ENCODE assay signal across 19 cellular contexts in genomic region chr1:111857251-111857651, GRCh38.
DNase-seq lines count a peak whose midpoint lies in the region; ATAC-seq and TF ChIP-seq lines count a peak whose summit lies in the region.
"Had no signal": no experiment of that assay in that cellular context is flagged by ENCODE, and none has a peak within 500 bp of the region (broad histone marks: within the 10 kb centered on the region; RNA-seq: fewer than 3 reads in every experiment).

No MANE protein-coding gene starts in this region.

- peaks cover 8% of the 10 kb centered on the region for H3K4me1 ChIP-seq in right cardiac atrium (ENCODE audit: control insufficient read depth, insufficient read depth, low read length)

- H3K27ac ChIP-seq in VCaP (peak overlapping the region; percentile 59), dorsolateral prefrontal cortex (peak overlapping the region in 55 of 59 donors; percentile 3 to 81 (median 62)), right cardiac atrium (ENCODE audit: low read length) (peak overlapping the region; percentile 76)
- H3K27ac ChIP-seq: WERI-Rb-1 had no signal

- H3K4me3 ChIP-seq in dorsolateral prefrontal cortex = peak overlapping the region in 46 of 59 donors; percentile 3 to 59 (median 30)
- no peak overlapping the region for H3K4me3 ChIP-seq in right cardiac atrium (ENCODE audit: low read length)

- TF ChIP-seq CTCF in VCaP (conservative IDR thresholded peaks at IDR 0.05) = no peak
- TF ChIP-seq CTCF in dorsolateral prefrontal cortex (IDR thresholded peaks at IDR 0.05 in 54 of 56, conservative IDR thresholded peaks at IDR 0.05 in 2 of 56; ENCODE audit: low read depth in 1 of 56, partially characterized antibody in 56 of 56) = peak in 2 of 56 donors; percentile 10 to 14

- H3K27me3 ChIP-seq in dorsolateral prefrontal cortex = peaks cover 0 to 2% (median 0%) of the 10 kb centered on the region in 45 donors
- H3K27me3 ChIP-seq in right cardiac atrium (ENCODE audit: control insufficient read depth, insufficient read depth) = no peaks in the 10 kb centered on the region

- no peaks in the 10 kb centered on the region for H3K4me1 Mint-ChIP-seq in stimulated activated naive B cell treated with anti-CD40 and anti-IgM and Interleukin-4, amounts not matched to agents 10 μg/mL and 1 μg/mL and 100 μg/mL, for 72 hours

- no peaks in the 10 kb centered on the region for H3K36me3 Mint-ChIP-seq in stimulated activated naive B cell treated with anti-CD40 and anti-IgM and Interleukin-4, amounts not matched to agents 10 μg/mL and 1 μg/mL and 100 μg/mL, for 72 hours
- H3K36me3 Mint-ChIP-seq: activated naive CD8-positive, alpha-beta T cell; CD8-positive, alpha-beta T cell had no signal

- DNase-seq in dorsolateral prefrontal cortex (peak in 9 of 10 donors; percentile 61 to 82 (median 71)), right cardiac atrium (peak; percentile 38 to 79 (median 79)), posterior vena cava (ENCODE audit: low spot score) (peak; percentile 64)
- no peak for DNase-seq in effector CD8-positive, alpha-beta T cell (lab: John Stamatoyannopoulos, UW)
- no peak for DNase-seq in stimulated activated naive B cell treated with anti-CD40 and anti-IgM and Interleukin-4, amounts not matched to agents 10 μg/mL and 1 μg/mL and 100 μg/mL, for 72 hours
- DNase-seq: activated CD8-positive, alpha-beta memory T cell treated with anti-CD3 and anti-CD28 coated beads, Interleukin-2, amount 50 U/mL, for 48 hours; CD8-positive, alpha-beta T cell; GF-D8; HFFc6; stimulated activated CD4-positive, alpha-beta T cell treated with anti-CD3 and anti-CD28 coated beads, Interleukin-2, amount 100 ng/mL, for 48 hours; trophoblast cell; WERI-Rb-1 had no signal

- H3K27ac Mint-ChIP-seq in stimulated activated naive B cell treated with anti-CD40 and anti-IgM and Interleukin-4, amounts not matched to agents 10 μg/mL and 1 μg/mL and 100 μg/mL, for 72 hours = no peak overlapping the region
- H3K27ac Mint-ChIP-seq: activated naive CD8-positive, alpha-beta T cell; activated T-helper 2 cell treated with anti-CD3 and anti-CD28 coated beads, Interferon-gamma antibody, Interleukin-2, Interleukin-4, amounts not matched to agents 10 μg/mL and 5 μg/mL and 100 μg/mL, durations not matched to agents 14 hours and 24 hours and 36 hours; CD8-positive, alpha-beta T cell; HFFc6; stimulated activated naive CD8-positive, alpha-beta T cell treated with anti-CD3 and anti-CD28 coated beads, Interleukin-15, Interleukin-2, amounts not matched to agents 100 ng/mL and 50 ng/mL, for 24 hours; T-helper 2 cell treated with Interferon-gamma antibody and Interleukin-4, amounts not matched to agents 5 μg/mL and 100 μg/mL, for 36 hours had no signal

- H3K9me3 Mint-ChIP-seq in stimulated activated naive B cell treated with anti-CD40 and anti-IgM and Interleukin-4, amounts not matched to agents 10 μg/mL and 1 μg/mL and 100 μg/mL, for 72 hours = no peaks in the 10 kb centered on the region
- H3K9me3 Mint-ChIP-seq: activated T-helper 2 cell treated with anti-CD3 and anti-CD28 coated beads, Interferon-gamma antibody, Interleukin-2, Interleukin-4, amounts not matched to agents 10 μg/mL and 5 μg/mL and 100 μg/mL, durations not matched to agents 14 hours and 24 hours and 36 hours; CD8-positive, alpha-beta T cell; HFFc6; stimulated activated naive CD8-positive, alpha-beta T cell treated with anti-CD3 and anti-CD28 coated beads, Interleukin-15, Interleukin-2, amounts not matched to agents 100 ng/mL and 50 ng/mL, for 24 hours; T-helper 2 cell treated with Interferon-gamma antibody and Interleukin-4, amounts not matched to agents 5 μg/mL and 100 μg/mL, for 36 hours had no signal

- ATAC-seq in right cardiac atrium (peak; percentile 79 to 88), GM19035 (IDR thresholded peaks at IDR 0.05; ENCODE audit: unreplicated experiment) (no peak), HG03439 (IDR thresholded peaks at IDR 0.05; ENCODE audit: unreplicated experiment) (no peak)
- no peak for ATAC-seq in stimulated activated naive B cell treated with anti-CD40 and anti-IgM and Interleukin-4, amounts not matched to agents 10 μg/mL and 1 μg/mL and 100 μg/mL, for 72 hours (replicated peaks)
- ATAC-seq: CD8-positive, alpha-beta T cell had no signal

- no peak overlapping the region for H3K4me3 Mint-ChIP-seq in stimulated activated naive B cell treated with anti-CD40 and anti-IgM and Interleukin-4, amounts not matched to agents 10 μg/mL and 1 μg/mL and 100 μg/mL, for 72 hours
- H3K4me3 Mint-ChIP-seq: activated naive CD8-positive, alpha-beta T cell; CD8-positive, alpha-beta T cell; HFFc6; stimulated activated naive CD8-positive, alpha-beta T cell treated with anti-CD3 and anti-CD28 coated beads, Interleukin-15, Interleukin-2, amounts not matched to agents 100 ng/mL and 50 ng/mL, for 24 hours; T-helper 2 cell treated with Interferon-gamma antibody and Interleukin-4, amounts not matched to agents 5 μg/mL and 100 μg/mL, for 36 hours had no signal

- no peaks in the 10 kb centered on the region for H3K9me3 ChIP-seq in right cardiac atrium (ENCODE audit: control insufficient read depth, low read length)

- H3K27me3 Mint-ChIP-seq in stimulated activated naive B cell treated with anti-CD40 and anti-IgM and Interleukin-4, amounts not matched to agents 10 μg/mL and 1 μg/mL and 100 μg/mL, for 72 hours = peaks cover 34 to 49% of the 10 kb centered on the region in 2 donors

- 60% methylated on average over 11 of the region's 11 CpGs for WGBS in right cardiac atrium

- intact Hi-C loops in dorsolateral prefrontal cortex (cut with DNase I) (no loop called here), right cardiac atrium (cut with DNase I) (no loop called here), posterior vena cava (cut with DNase I) (no loop called here)

Comparison
In these comparisons a context has a peak if more than half of its experiments do, and no peak if none do; other contexts are left out.
1. DNase-seq: peak in dorsolateral prefrontal cortex (9 of 10), right cardiac atrium (3 of 3) and posterior vena cava (single experiment); none in effector CD8-positive, alpha-beta T cell (single experiment) and stimulated activated naive B cell treated with anti-CD40 and anti-IgM and Interleukin-4, amounts not matched to agents 10 μg/mL and 1 μg/mL and 100 μg/mL, for 72 hours (single experiment).
2. ATAC-seq: peak in right cardiac atrium (2 of 2); none in GM19035 (single experiment), stimulated activated naive B cell treated with anti-CD40 and anti-IgM and Interleukin-4, amounts not matched to agents 10 μg/mL and 1 μg/mL and 100 μg/mL, for 72 hours (0 of 2) and HG03439 (single experiment).
3. Peak in every context shown above with its lines, with median percentiles within 50 percentile points of each other: H3K27ac ChIP-seq.